Comparison of ENCODE assay signal across 15 cellular contexts in the genomic region with DNA sequence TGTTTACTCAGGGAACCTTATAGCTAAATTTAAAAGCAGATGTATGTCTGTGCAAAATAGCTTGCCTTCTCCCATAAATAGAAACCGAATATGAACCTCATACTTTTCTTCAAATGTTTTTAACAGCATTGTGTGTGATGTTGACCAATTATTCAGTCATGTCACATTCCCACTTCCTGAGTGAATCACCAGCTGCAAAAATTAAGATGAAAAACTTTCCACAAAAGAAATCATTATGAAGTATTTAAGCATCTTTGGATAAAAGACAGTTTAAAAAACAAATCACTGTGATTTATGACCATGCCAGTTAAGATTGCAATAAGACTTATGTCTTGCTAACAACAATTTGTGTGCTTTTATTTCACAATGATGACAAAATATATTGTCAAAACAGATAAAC.
A peak's percentile ranks its signal among the peaks of the same experiment; 100 is the strongest.
DNase-seq lines count a peak whose midpoint lies in the region; ATAC-seq, FAIRE-seq and TF ChIP-seq lines count a peak whose summit lies in the region.
"Had no signal": no experiment of that assay in that cellular context is flagged by ENCODE, and none has a peak within 500 bp of the region (broad histone marks: within the 10 kb centered on the region; RNA-seq: fewer than 3 reads in every experiment).

No MANE protein-coding gene starts in this region.

- H3K4me2 ChIP-seq in BLaER1: peak overlapping the region; percentile 42; the same call in 1 of the 2 replicates
- peak overlapping the region; percentile 6; the same call in 1 of the 2 replicates for H3K4me2 ChIP-seq in IMR-90 (ENCODE audit: low read depth, low read length)
- H3K4me2 ChIP-seq in mesenchymal stem cell (ENCODE audit: low read length, poor library complexity, severe bottlenecking): no peak overlapping the region

- no peak overlapping the region for H4K8ac ChIP-seq in IMR-90 (ENCODE audit: low read depth in 2 of 2, low read length in 2 of 2)
- no peak overlapping the region for H4K8ac ChIP-seq in mesenchymal stem cell (ENCODE audit: low read length)

- no peaks in the 10 kb centered on the region for H3K9me3 ChIP-seq in BLaER1
- no peaks in the 10 kb centered on the region for H3K9me3 ChIP-seq in IMR-90 (ENCODE audit: control insufficient read depth, insufficient read depth, low read length)
- H3K9me3 ChIP-seq in mesenchymal stem cell (ENCODE audit: control insufficient read depth, low read length): no peaks in the 10 kb centered on the region
- no peaks in the 10 kb centered on the region for H3K9me3 ChIP-seq in pancreas

- TF ChIP-seq POLR2A in IMR-90 (IDR thresholded peaks at IDR 0.05; ENCODE audit: low read depth, low read length): no peak

- no peak overlapping the region for H3K56ac ChIP-seq in IMR-90 (ENCODE audit: extremely low read depth, insufficient read depth, low read length)

- no peaks in the 10 kb centered on the region for H3K36me3 ChIP-seq in BLaER1
- H3K36me3 ChIP-seq in IMR-90 (ENCODE audit: control insufficient read depth, insufficient read depth, low read length): no peaks in the 10 kb centered on the region
- no peaks in the 10 kb centered on the region for H3K36me3 ChIP-seq in bronchial epithelial cell (ENCODE audit: control insufficient read depth, insufficient read depth, low read length)
- no peaks in the 10 kb centered on the region for H3K36me3 ChIP-seq in mesenchymal stem cell (ENCODE audit: control insufficient read depth in 1 of 2, insufficient read depth in 2 of 2, low read depth in 1 of 2, low read length in 2 of 2)
- H3K36me3 ChIP-seq in pancreas: no peaks in the 10 kb centered on the region

- ATAC-seq in IMR-90 (ENCODE audit: low read depth): no peak; the same call in 1 of the 2 replicates
- ATAC-seq in HG03565 (IDR thresholded peaks at IDR 0.05; ENCODE audit: unreplicated experiment): no peak
- no peak for ATAC-seq in pancreas
- no peak for ATAC-seq in GM21723 (IDR thresholded peaks at IDR 0.05; ENCODE audit: unreplicated experiment)

- H3K23ac ChIP-seq in IMR-90 (ENCODE audit: low read depth, low read length) (no peak overlapping the region), mesenchymal stem cell (ENCODE audit: low read length in 2 of 2) (no peak overlapping the region)

- dilution Hi-C loops in IMR-90 (cut with HindIII; ENCODE audit: low sequenced_read_pairs, unreplicated experiment): no loop called here

- peak overlapping the region; percentile 11 for H2BK5ac ChIP-seq in IMR-90 (ENCODE audit: low read depth, low read length, poor library complexity, severe bottlenecking)
- no peak overlapping the region for H2BK5ac ChIP-seq in mesenchymal stem cell (ENCODE audit: low read depth, low read length, poor library complexity, severe bottlenecking)

- H3K79me1 ChIP-seq in IMR-90 (ENCODE audit: low read depth in 1 of 2, low read length in 2 of 2) (no peaks in the 10 kb centered on the region), mesenchymal stem cell (replicated peaks; ENCODE audit: low read length, poor library complexity, severe bottlenecking) (no peaks in the 10 kb centered on the region)

- DNase-seq in IMR-90 (peak; percentile 42), bronchial epithelial cell (ENCODE audit: low read depth) (peak; percentile 62), mesenchymal stem cell (peak; percentile 53), NCI-H1694 (lab: John Stamatoyannopoulos, UW) (no peak), pancreas (no peak)
- DNase-seq: activated CD4-positive, alpha-beta memory T cell treated with anti-CD3 and anti-CD28 coated beads, Interleukin-2, amount 10 ng/mL, durations not matched to agents 7 days and 5 days; AML-193; hippocampal formation; NCI-H2029; NCI-H524; OCI-M1; posterior cingulate gyrus had no signal

- no peak overlapping the region for H4K91ac ChIP-seq in IMR-90 (ENCODE audit: insufficient read depth, low read depth, low read length)
- H4K91ac ChIP-seq in mesenchymal stem cell (ENCODE audit: low read length): no peak overlapping the region

- H3K9ac ChIP-seq in BLaER1 (no peak overlapping the region), IMR-90 (ENCODE audit: low read depth, low read length) (no peak overlapping the region), mesenchymal stem cell (ENCODE audit: low read length) (no peak overlapping the region)

- H2AK9ac ChIP-seq in IMR-90 (replicated peaks; ENCODE audit: low read depth, low read length, poor library complexity): no peak overlapping the region

- FAIRE-seq in bronchial epithelial cell (lab: Jason Lieb, UNC): no peak
- FAIRE-seq in pancreas (lab: Jason Lieb, UNC): no peak

- H3K4ac ChIP-seq in IMR-90 (ENCODE audit: low read depth, low read length) (no peak overlapping the region), mesenchymal stem cell (ENCODE audit: low read depth in 1 of 2, low read length in 2 of 2) (no peak overlapping the region)

- no TSS peak for BruUV-seq in IMR-90 (replicated peaks; lab: Mats Ljungman, UMichigan)

- H3K27ac ChIP-seq in BLaER1 (no peak overlapping the region), IMR-90 (ENCODE audit: insufficient read depth, low read length) (no peak overlapping the region), mesenchymal stem cell (ENCODE audit: low read length, poor library complexity, severe bottlenecking) (peak overlapping the region; percentile 74), pancreas (no peak overlapping the region)

- CTCF ChIA-PET in IMR-90 (lab: Yijun Ruan, JAX): interaction anchor here (0.8 kb wide), 1 partner anchor 84 kb away, joined by 6 read pairs; no protein-coding TSS in a partner anchor

- H2BK120ac ChIP-seq in IMR-90 (ENCODE audit: low read depth, low read length) (no peak overlapping the region), mesenchymal stem cell (ENCODE audit: low read depth, low read length) (no peak overlapping the region)

- in situ Hi-C loops in IMR-90 (cut with MboI; ENCODE audit: low sequenced_read_pairs): loop anchor here (25.0 kb wide), 1 partner anchor 789 kb away; a partner anchor contains a TSS

- H2BK15ac ChIP-seq in IMR-90 (ENCODE audit: low read depth, low read length) (no peak overlapping the region; the same call in 2 of the 3 replicates), mesenchymal stem cell (ENCODE audit: low read depth, poor library complexity, severe bottlenecking) (no peak overlapping the region)

- H3K18ac ChIP-seq in IMR-90 (ENCODE audit: low read depth, low read length) (no peak overlapping the region), mesenchymal stem cell (ENCODE audit: low read depth in 1 of 2, low read length in 2 of 2) (no peak overlapping the region)

- H2AK5ac ChIP-seq in IMR-90 (ENCODE audit: low read depth, low read length): no peak overlapping the region
- no peak overlapping the region for H2AK5ac ChIP-seq in mesenchymal stem cell (ENCODE audit: low read length, severe bottlenecking)

- H2AFZ ChIP-seq in IMR-90 (replicated peaks; ENCODE audit: low read length, poor library complexity) (no peak overlapping the region), mesenchymal stem cell (ENCODE audit: low read depth, low read length) (no peak overlapping the region)

- intact Hi-C loops in IMR-90 (cut with micrococcal nuclease): no loop called here
- intact Hi-C loops in pancreas (cut with DNase I): no loop called here

- POLR2A ChIA-PET in IMR-90 (lab: Charles Lee; ENCODE audit: unreplicated experiment): no interaction called here

- H3K9me1 ChIP-seq in IMR-90 (ENCODE audit: insufficient read depth, low read length): no peaks in the 10 kb centered on the region

- H4K5ac ChIP-seq in IMR-90 (ENCODE audit: low read depth, low read length): no peak overlapping the region

- TF ChIP-seq CTCF in IMR-90 (conservative IDR thresholded peaks at IDR 0.05; ENCODE audit: low read depth, low read length) (no peak), bronchial epithelial cell (IDR thresholded peaks at IDR 0.05; ENCODE audit: insufficient read depth, low read length, severe bottlenecking) (no peak), pancreas (IDR thresholded peaks at IDR 0.05) (no peak)

- TF ChIP-seq RAD21 in IMR-90 (IDR thresholded peaks at IDR 0.05; ENCODE audit: low read length): no peak

- H3K14ac ChIP-seq in IMR-90 (replicated peaks; ENCODE audit: low read depth, low read length) (no peak overlapping the region), mesenchymal stem cell (ENCODE audit: low read length in 2 of 2) (no peak overlapping the region)

- peaks cover 17% of the 10 kb centered on the region; the same call in 1 of the 2 replicates for H3K4me1 ChIP-seq in BLaER1
- no peaks in the 10 kb centered on the region for H3K4me1 ChIP-seq in IMR-90 (ENCODE audit: control insufficient read depth, insufficient read depth, low read length)
- no peaks in the 10 kb centered on the region for H3K4me1 ChIP-seq in mesenchymal stem cell (ENCODE audit: control insufficient read depth, insufficient read depth, low read depth, low read length)
- H3K4me1 ChIP-seq in pancreas: no peaks in the 10 kb centered on the region

- WGBS in IMR-90 (ENCODE audit: extremely low coverage in 2 of 2, insufficient read length in 1 of 2), 2 experiments: no CpG with 5 or more reads among the region's 1 CpG
- no CpG with 5 or more reads among the region's 1 CpG for WGBS in mesenchymal stem cell
- WGBS in pancreas, 2 donors: 46 to 52% methylated on average over 1 of the region's 1 CpG

- no peak overlapping the region; the same call in 1 of the 2 replicates for H3K4me3 ChIP-seq in BLaER1
- H3K4me3 ChIP-seq in IMR-90 (ENCODE audit: insufficient read depth, low read depth, low read length): no peak overlapping the region
- H3K4me3 ChIP-seq in bronchial epithelial cell (ENCODE audit: low read depth, low read length): no peak overlapping the region
- H3K4me3 ChIP-seq in mesenchymal stem cell (ENCODE audit: insufficient read depth in 1 of 2, low read depth in 1 of 2, low read length in 2 of 2): no peak overlapping the region
- H3K4me3 ChIP-seq in pancreas: no peak overlapping the region

- H2BK12ac ChIP-seq in mesenchymal stem cell (ENCODE audit: low read length in 2 of 2): no peak overlapping the region

- no peaks in the 10 kb centered on the region for H4K20me1 ChIP-seq in BLaER1
- no peaks in the 10 kb centered on the region for H4K20me1 ChIP-seq in IMR-90 (ENCODE audit: insufficient read depth, low read length)

- no peak overlapping the region for H2BK20ac ChIP-seq in IMR-90 (ENCODE audit: low read depth, low read length)

- H3K27me3 ChIP-seq in BLaER1: no peaks in the 10 kb centered on the region
- H3K27me3 ChIP-seq in IMR-90 (ENCODE audit: control insufficient read depth, insufficient read depth, low read length): no peaks in the 10 kb centered on the region
- H3K27me3 ChIP-seq in bronchial epithelial cell (ENCODE audit: control insufficient read depth, insufficient read depth, low read length): no peaks in the 10 kb centered on the region
- no peaks in the 10 kb centered on the region for H3K27me3 ChIP-seq in mesenchymal stem cell (ENCODE audit: control insufficient read depth in 1 of 2, insufficient read depth in 1 of 2, low read length in 2 of 2)
- H3K27me3 ChIP-seq in pancreas: no peaks in the 10 kb centered on the region

TF ChIP-seq in IMR-90, 13 proteins besides CTCF, POLR2A, EP300 and RAD21:
- TF ChIP-seq CEBPB (IDR thresholded peaks at IDR 0.05; ENCODE audit: low read depth, low read length) (no peak), BHLHE40 (IDR thresholded peaks at IDR 0.05; ENCODE audit: low read depth, low read length) (no peak)
TF ChIP-seq in IMR-90: peak in this region for 0.

Comparison
In these comparisons a context has a peak if more than half of its experiments do, and no peak if none do; other contexts are left out.
1. DNase-seq: peak in IMR-90 (single experiment), bronchial epithelial cell (single experiment) and mesenchymal stem cell (single experiment); none in NCI-H1694 (single experiment) and pancreas (0 of 6).